In genomic region chr21:38229260-38229877, GRCh38 we compare ENCODE assay signal across 1 cellular context.
TF ChIP-seq lines count a peak whose summit lies in the region.

No MANE protein-coding gene starts in this region.

TF ChIP-seq in K562, 482 proteins besides CTCF, POLR2A, EP300 and RAD21 (continued from another document):
- TF ChIP-seq ZNF592 (IDR thresholded peaks at IDR 0.05) (no peak), E2F6 (IDR thresholded peaks at IDR 0.05; ENCODE audit: borderline replicate concordance in 1 of 2, extremely low read depth in 1 of 2, insufficient read depth in 1 of 2, insufficient read length in 1 of 2, low read depth in 1 of 2, low read length in 1 of 2, poor library complexity in 1 of 2, severe bottlenecking in 1 of 2) (no peak), ZNF518B (CRISPR knock-in tag; IDR thresholded peaks at IDR 0.05) (no peak), ZNF280B (CRISPR knock-in tag; IDR thresholded peaks at IDR 0.05) (peak; percentile 91), MTA3 (IDR thresholded peaks at IDR 0.05; ENCODE audit: borderline replicate concordance) (0 out of 2 replicates have a peak, but pooled peaks have one; percentile 40), HCFC1 (IDR thresholded peaks at IDR 0.05; ENCODE audit: low read depth, low read length) (0 out of 2 replicates have a peak, but pooled peaks have one; percentile 10)
TF ChIP-seq in K562: peak in this region for 17.
